ENCODE assay signal across 28 cellular contexts in the genomic region with DNA sequence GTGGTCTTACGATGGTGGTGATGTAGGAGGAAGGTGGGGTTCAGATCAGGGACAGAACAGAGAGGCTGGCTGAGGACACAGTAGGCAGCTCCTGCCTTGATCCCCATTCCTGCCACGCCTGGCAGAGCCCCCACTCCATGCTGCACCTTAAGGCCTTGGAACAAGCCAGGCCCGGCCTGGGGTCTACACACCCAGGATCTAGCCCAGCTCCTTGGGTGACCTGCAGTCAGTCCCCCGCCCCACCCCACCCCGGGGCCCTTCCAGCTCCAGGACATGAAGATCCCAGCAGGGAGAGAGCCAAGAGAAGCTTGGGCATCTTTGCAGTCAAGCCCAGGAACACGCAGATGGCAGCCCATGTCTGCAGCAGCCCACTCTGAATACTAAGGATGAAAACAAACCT.
"Had no signal": no experiment of that assay in that cellular context is flagged by ENCODE, and none has a peak within 500 bp of the region (broad histone marks: within the 10 kb centered on the region; RNA-seq: fewer than 3 reads in every experiment).

No MANE protein-coding gene starts in this region.

- H3K27me3 ChIP-seq: neural progenitor cell, ovary, right lobe of liver, sigmoid colon, stomach, tibial artery, transverse colon, upper lobe of right lung, uterus had no signal

- H3K4me3 Mint-ChIP-seq: natural killer cell; nephron; neural progenitor cell; stimulated activated effector memory CD8-positive, alpha-beta T cell treated with anti-CD3 and anti-CD28 coated beads, Interleukin-12 subunit alpha, Interleukin-12 subunit beta, amount 100 ng/mL, for 72 hours; stimulated activated naive B cell treated with anti-CD40 and anti-IgM and Interleukin-4, amounts not matched to agents 10 μg/mL and 1 μg/mL and 100 μg/mL, for 72 hours; stimulated activated naive CD8-positive, alpha-beta T cell treated with anti-CD3 and anti-CD28 coated beads, Interleukin-15, Interleukin-2, amounts not matched to agents 100 ng/mL and 50 ng/mL, for 24 hours; type B pancreatic cell had no signal

- H3K9me3 Mint-ChIP-seq: neural progenitor cell; stimulated activated effector memory CD8-positive, alpha-beta T cell treated with anti-CD3 and anti-CD28 coated beads, Interleukin-12 subunit alpha, Interleukin-12 subunit beta, amount 100 ng/mL, for 72 hours; stimulated activated naive CD8-positive, alpha-beta T cell treated with anti-CD3 and anti-CD28 coated beads, Interleukin-15, Interleukin-2, amounts not matched to agents 100 ng/mL and 50 ng/mL, for 24 hours; type B pancreatic cell had no signal

- H3K9me3 ChIP-seq: psoas muscle, right lobe of liver, sigmoid colon, stomach, thoracic aorta, transverse colon, upper lobe of right lung, uterus had no signal

- H3K36me3 ChIP-seq: neural progenitor cell, ovary, right lobe of liver, thoracic aorta, transverse colon, upper lobe of right lung, uterus had no signal

- H3K36me3 Mint-ChIP-seq: natural killer cell had no signal

- ATAC-seq: natural killer cell; psoas muscle; right cardiac atrium; right lobe of liver; stimulated activated effector memory CD8-positive, alpha-beta T cell treated with anti-CD3 and anti-CD28 coated beads, Interleukin-12 subunit alpha, Interleukin-12 subunit beta, amount 100 ng/mL, for 72 hours; stimulated activated naive B cell treated with anti-CD40 and anti-IgM and Interleukin-4, amounts not matched to agents 10 μg/mL and 1 μg/mL and 100 μg/mL, for 72 hours; upper lobe of right lung had no signal

- DNase-seq: natural killer cell; occipital lobe; ovary; posterior cingulate gyrus; psoas muscle; right cardiac atrium; right lobe of liver; sigmoid colon; small intestine; stimulated activated CD4-positive, alpha-beta T cell treated with anti-CD3 and anti-CD28 coated beads, Interleukin-15, amount 100 ng/mL, for 24 hours; stimulated activated CD4-positive, alpha-beta T cell treated with anti-CD3 and anti-CD28 coated beads, Interleukin-2, amount 100 ng/mL, for 24 hours; stimulated activated CD4-positive, alpha-beta T cell treated with anti-CD3 and anti-CD28 coated beads, Interleukin-2, amount 100 ng/mL, for 48 hours; stimulated activated CD4-positive, alpha-beta T cell treated with anti-CD3 and anti-CD28 coated beads, Interleukin-4, amount 100 ng/mL, for 24 hours; stimulated activated naive B cell treated with anti-CD40 and anti-IgM and Interleukin-4, amounts not matched to agents 10 μg/mL and 1 μg/mL and 100 μg/mL, for 72 hours; stimulated activated naive CD4-positive, alpha-beta T cell treated with Interleukin-2 at 50 U/mL for 16 hours; stomach; transverse colon; upper lobe of right lung; uterus had no signal

- H3K4me1 Mint-ChIP-seq: nephron had no signal

- H3K27me3 Mint-ChIP-seq: progenitor cell of endocrine pancreas; stimulated activated naive CD8-positive, alpha-beta T cell treated with anti-CD3 and anti-CD28 coated beads, Interleukin-15, Interleukin-2, amounts not matched to agents 100 ng/mL and 50 ng/mL, for 24 hours; type B pancreatic cell had no signal

- H3K4me1 ChIP-seq: neural progenitor cell, parathyroid adenoma, psoas muscle, sigmoid colon, stomach, tibial artery, transverse colon, upper lobe of right lung, uterus had no signal

- H3K4me3 ChIP-seq: neural progenitor cell, ovary, psoas muscle, right lobe of liver, sigmoid colon, stomach, thoracic aorta, tibial artery, transverse colon, upper lobe of right lung, uterus had no signal

- H3K27ac Mint-ChIP-seq: natural killer cell; nephron; neural progenitor cell; stimulated activated effector memory CD8-positive, alpha-beta T cell treated with anti-CD3 and anti-CD28 coated beads, Interleukin-12 subunit alpha, Interleukin-12 subunit beta, amount 100 ng/mL, for 72 hours; stimulated activated naive B cell treated with anti-CD40 and anti-IgM and Interleukin-4, amounts not matched to agents 10 μg/mL and 1 μg/mL and 100 μg/mL, for 72 hours; stimulated activated naive CD8-positive, alpha-beta T cell treated with anti-CD3 and anti-CD28 coated beads, Interleukin-15, Interleukin-2, amounts not matched to agents 100 ng/mL and 50 ng/mL, for 24 hours; type B pancreatic cell had no signal

- H3K27ac ChIP-seq: neural progenitor cell, ovary, parathyroid adenoma, psoas muscle, right lobe of liver, sigmoid colon, stomach, thoracic aorta, tibial artery, transverse colon, upper lobe of right lung, uterus had no signal
